Comparison of ENCODE assay signal across 16 cellular contexts in genomic region chr7:122743211-122743610, GRCh38. TPM values are rescaled to one million over a fixed set of nuclear protein-coding genes. Genes with fewer than 3 reads are reported as not detected.
"Had no signal": no experiment of that assay in that cellular context is flagged by ENCODE, and none has a peak within 500 bp of the region (broad histone marks: within the 10 kb centered on the region; RNA-seq: fewer than 3 reads in every experiment).

No MANE protein-coding gene starts in this region.

- ATAC-seq: activated CD4-positive, CD25-positive, alpha-beta regulatory T cell treated with anti-CD3 and anti-CD28 coated beads, Interleukin-2, amount 50 U/mL, for 24 hours; body of pancreas; left lobe of liver had no signal

- H3K27ac ChIP-seq: body of pancreas, sigmoid colon had no signal

- DNase-seq: activated CD4-positive, alpha-beta T cell treated with anti-CD3 and anti-CD28 coated beads, Interleukin-2, amount 50 U/mL, for 4 hours; activated effector memory CD4-positive, alpha-beta T cell treated with Interleukin-2 at 50 U/mL for 16 hours; activated T-cell treated with anti-CD3 and anti-CD28 coated beads, Interleukin-2, amount 50 U/mL, for 24 hours; amniotic stem cell; body of pancreas; cerebellar nuclear complex; endodermal cell; foreskin melanocyte; head of caudate nucleus; sigmoid colon; stimulated activated CD4-positive, alpha-beta T cell treated with anti-CD3 and anti-CD28 coated beads, Interleukin-2, amount 100 ng/mL, for 24 hours; stimulated activated naive CD4-positive, alpha-beta T cell; trophoblast cell had no signal

- H3K27me3 ChIP-seq: body of pancreas, sigmoid colon had no signal

- H3K4me3 ChIP-seq: body of pancreas, sigmoid colon had no signal

- H3K9me3 ChIP-seq: body of pancreas, sigmoid colon had no signal

- H3K4me1 ChIP-seq: body of pancreas, sigmoid colon had no signal

RNA-seq across cellular contexts. Expression of gene RNF148, which starts 40.5 kb away (rescaled TPM):
- total RNA-seq: T-helper 2 cell treated with Interferon-gamma antibody and Interleukin-4, amounts not matched to agents 100 ng/mL and 5 ng/mL, for 36 hours had no signal

RNA-seq across cellular contexts. Expression of gene RNF133, which starts 44.3 kb away (rescaled TPM):
- total RNA-seq: T-helper 2 cell treated with Interferon-gamma antibody and Interleukin-4, amounts not matched to agents 100 ng/mL and 5 ng/mL, for 36 hours had no signal
